Comparison of ENCODE assay signal across 29 cellular contexts in genomic region chr1:176826265-176826664, GRCh38.
A peak's percentile ranks its signal among the peaks of the same experiment; 100 is the strongest.
DNase-seq lines count a peak whose midpoint lies in the region; ATAC-seq and TF ChIP-seq lines count a peak whose summit lies in the region.
"Had no signal": no experiment of that assay in that cellular context is flagged by ENCODE, and none has a peak within 500 bp of the region (broad histone marks: within the 10 kb centered on the region; RNA-seq: fewer than 3 reads in every experiment).

No MANE protein-coding gene starts in this region.

- no peaks in the 10 kb centered on the region for H3K27me3 ChIP-seq in aorta (ENCODE audit: control insufficient read depth in 1 of 2, insufficient read depth in 2 of 2, low read length in 1 of 2)
- H3K27me3 ChIP-seq: BLaER1, colonic mucosa, foreskin keratinocyte, right atrium auricular region had no signal

- no peaks in the 10 kb centered on the region for H3K9me3 ChIP-seq in aorta (ENCODE audit: control insufficient read depth, low read length)
- H3K9me3 ChIP-seq: BLaER1, colonic mucosa, right atrium auricular region, spleen had no signal

- intact Hi-C loops in aorta (cut with DNase I): no loop called here

- DNase-seq in COLO668 (lab: John Stamatoyannopoulos, UW; ENCODE audit: unreplicated experiment) (peak; percentile 45), HCEC 1CT (peak; percentile 9), NCI-H510A treated with DMSO at 0.1 percent for 48 hours (lab: John Stamatoyannopoulos, UW) (peak; percentile 85), aorta (no peak), putamen (ENCODE audit: low spot score) (no peak), HEK293T (ENCODE audit: extremely low spot score) (no peak)
- DNase-seq: activated CD4-positive, alpha-beta T cell treated with anti-CD3 and anti-CD28 coated beads for 48 hours; activated naive CD4-positive, alpha-beta T cell treated with anti-CD3 and anti-CD28 coated beads, Interleukin-2, amount 10 ng/mL, durations not matched to agents 7 days and 5 days; activated T-cell treated with anti-CD3 and anti-CD28 coated beads, Interleukin-2, amount 50 U/mL, for 48 hours; amniotic stem cell; colonic mucosa; COR-L47; effector memory CD4-positive, alpha-beta T cell; erythroblast; foreskin keratinocyte; hippocampal formation; immature natural killer cell; midbrain; naive thymus-derived CD8-positive, alpha-beta T cell; NCI-H1105 treated with DMSO at 0.1 percent for 48 hours; spleen; stimulated activated CD4-positive, alpha-beta T cell treated with anti-CD3 and anti-CD28 coated beads, Interleukin-2, amount 100 ng/mL, for 48 hours; substantia nigra; T-helper 2 cell had no signal

- no peak for ATAC-seq in SK-N-SH treated with all-trans-retinoic acid at 6 μM for 48 hours
- no peak for ATAC-seq in aorta (ENCODE audit: low FRiP score)
- no peak for ATAC-seq in GM19351 (IDR thresholded peaks at IDR 0.05; ENCODE audit: unreplicated experiment)
- ATAC-seq: foreskin keratinocyte; naive thymus-derived CD8-positive, alpha-beta T cell; stimulated activated effector memory CD8-positive, alpha-beta T cell treated with anti-CD3 and anti-CD28 coated beads, Interleukin-12 subunit alpha, Interleukin-12 subunit beta, amount 100 ng/mL, for 72 hours had no signal

- CTCF ChIA-PET in HEK293T (lab: Yijun Ruan, JAX): no interaction called here

- POLR2A ChIA-PET in HEK293T (lab: Yijun Ruan, JAX): no interaction called here

- WGBS in aorta, 2 donors: 38 to 49% methylated on average over 1 of the region's 1 CpG

- no peaks in the 10 kb centered on the region for H3K4me1 ChIP-seq in aorta (ENCODE audit: control insufficient read depth in 1 of 2, insufficient read depth in 2 of 2, low read length in 2 of 2)
- H3K4me1 ChIP-seq: BLaER1, colonic mucosa, foreskin keratinocyte, right atrium auricular region, spleen had no signal

- H3K27ac ChIP-seq in aorta (ENCODE audit: low read depth in 1 of 2, low read length in 2 of 2): no peak overlapping the region
- H3K27ac ChIP-seq: BLaER1, colonic mucosa, foreskin keratinocyte, right atrium auricular region, spleen had no signal

- H3K4me3 ChIP-seq in aorta (ENCODE audit: low read length in 2 of 2): no peak overlapping the region
- H3K4me3 ChIP-seq: BLaER1, colonic mucosa, right atrium auricular region, spleen had no signal

- H3K36me3 ChIP-seq in aorta (ENCODE audit: control insufficient read depth in 1 of 2, insufficient read depth in 2 of 2, low read length in 1 of 2): no peaks in the 10 kb centered on the region
- H3K36me3 ChIP-seq: BLaER1, colonic mucosa, right atrium auricular region, spleen had no signal

TF ChIP-seq in SK-N-SH treated with all-trans-retinoic acid at 6 μM for 48 hours, 23 proteins besides CTCF, POLR2A, EP300 and RAD21:
- TF ChIP-seq TCF4 (CRISPR knock-in tag; IDR thresholded peaks at IDR 0.05; ENCODE audit: borderline replicate concordance) (peak; percentile 97), CSDC2 (CRISPR knock-in tag; IDR thresholded peaks at IDR 0.05) (no peak), POU6F1 (CRISPR knock-in tag; IDR thresholded peaks at IDR 0.05; ENCODE audit: borderline replicate concordance, low read depth) (no peak), SNAI2 (CRISPR knock-in tag; IDR thresholded peaks at IDR 0.05) (0 out of 2 replicates have a peak, but pooled peaks have one; percentile 25), TSHZ2 (CRISPR knock-in tag; IDR thresholded peaks at IDR 0.05) (peak; percentile 69; the same call in 1 of the 2 replicates)

TF ChIP-seq in HEK293T, 16 proteins besides CTCF, POLR2A, EP300 and RAD21:
- no peak for TF ChIP-seq BHLHE40 (IDR thresholded peaks at IDR 0.05; ENCODE audit: borderline replicate concordance)
- no peak for TF ChIP-seq HDGF (IDR thresholded peaks at IDR 0.05; ENCODE audit: borderline replicate concordance)
- no peak for TF ChIP-seq LEF1 (IDR thresholded peaks at IDR 0.05; ENCODE audit: borderline replicate concordance)
- no peak for TF ChIP-seq PKNOX1 (IDR thresholded peaks at IDR 0.05)
- no peak for TF ChIP-seq NFRKB (IDR thresholded peaks at IDR 0.05)
- TF ChIP-seq ZNF384 (IDR thresholded peaks at IDR 0.05): no peak
- TF ChIP-seq ARNT (IDR thresholded peaks at IDR 0.05): no peak
- TF ChIP-seq FOXM1 (IDR thresholded peaks at IDR 0.05; ENCODE audit: borderline replicate concordance): no peak
- TF ChIP-seq SUZ12 (IDR thresholded peaks at IDR 0.05): no peak
- no peak for TF ChIP-seq FOXK2 (IDR thresholded peaks at IDR 0.05)
- TF ChIP-seq SP1 (IDR thresholded peaks at IDR 0.05): no peak
- TF ChIP-seq L3MBTL2 (conservative IDR thresholded peaks at IDR 0.05): no peak
- TF ChIP-seq TARDBP (IDR thresholded peaks at IDR 0.05): no peak
TF ChIP-seq in HEK293T: peak in this region for 0.

Comparison
In these comparisons a context has a peak if more than half of its experiments do, and no peak if none do; other contexts are left out.
1. DNase-seq: peak in COLO668 (single experiment), HCEC 1CT (single experiment) and NCI-H510A treated with DMSO at 0.1 percent for 48 hours (single experiment); none in aorta (0 of 2), putamen (single experiment) and HEK293T (single experiment).